In genomic region chr9:35521708-35522107, GRCh38 we compare ENCODE assay signal across 11 cellular contexts. TPM values are rescaled to one million over a fixed set of nuclear protein-coding genes. Genes with fewer than 3 reads are reported as not detected.
A peak's percentile ranks its signal among the peaks of the same experiment; 100 is the strongest.
DNase-seq lines count a peak whose midpoint lies in the region; ATAC-seq and TF ChIP-seq lines count a peak whose summit lies in the region.
"Had no signal": no experiment of that assay in that cellular context is flagged by ENCODE, and none has a peak within 500 bp of the region (broad histone marks: within the 10 kb centered on the region; RNA-seq: fewer than 3 reads in every experiment).

No MANE protein-coding gene starts in this region.

- no peaks in the 10 kb centered on the region for H4K20me1 ChIP-seq in GM23248 (ENCODE audit: insufficient read depth)

- peak overlapping the region in 1 of 7 donors; percentile 58 for H3K27ac Mint-ChIP-seq in CD14-positive monocyte
- H3K27ac Mint-ChIP-seq: activated naive CD4-positive, alpha-beta T cell treated with anti-CD3 and anti-CD28 coated beads, Interleukin-2, amount 10 ng/mL, durations not matched to agents 7 days and 5 days; CD8-positive, alpha-beta memory T cell had no signal

- peaks cover 80% of the 10 kb centered on the region for H3K79me2 ChIP-seq in GM23248 (ENCODE audit: insufficient read depth)

- no peaks in the 10 kb centered on the region for H3K27me3 ChIP-seq in GM23248 (replicated peaks; ENCODE audit: insufficient read depth)
- no peaks in the 10 kb centered on the region for H3K27me3 ChIP-seq in skeletal muscle tissue (ENCODE audit: control insufficient read depth in 3 of 3, insufficient read depth in 3 of 3, low read length in 3 of 3)

- no peaks in the 10 kb centered on the region for H3K9me2 ChIP-seq in GM23248 (ENCODE audit: insufficient read depth)

- H3F3A ChIP-seq in GM23248 (ENCODE audit: insufficient read depth), result peaks cover 80% of the 10 kb centered on the region

- peaks cover 0 to 6% of the 10 kb centered on the region in 2 donors for H3K36me3 Mint-ChIP-seq in CD14-positive monocyte
- H3K36me3 Mint-ChIP-seq: activated naive CD4-positive, alpha-beta T cell treated with anti-CD3 and anti-CD28 coated beads, Interleukin-2, amount 10 ng/mL, durations not matched to agents 7 days and 5 days; CD8-positive, alpha-beta memory T cell had no signal

- H3K4me3 ChIP-seq in GM23248 (no peak overlapping the region), cardiac fibroblast (replicated peaks in 1 of 2; ENCODE audit: low read depth in 2 of 2, low read length in 2 of 2) (no peak overlapping the region), skeletal muscle tissue (ENCODE audit: low read length in 3 of 3) (peak overlapping the region in 2 of 3 donors; percentile 30 to 54)

- H3K27me3 Mint-ChIP-seq in CD14-positive monocyte (ENCODE audit: low read depth in 3 of 3), result no peaks in the 10 kb centered on the region
- H3K27me3 Mint-ChIP-seq: activated naive CD4-positive, alpha-beta T cell treated with anti-CD3 and anti-CD28 coated beads, Interleukin-2, amount 10 ng/mL, durations not matched to agents 7 days and 5 days; CD8-positive, alpha-beta memory T cell had no signal

- TF ChIP-seq CTCF in cardiac fibroblast (IDR thresholded peaks at IDR 0.05; ENCODE audit: low read depth, low read length) (no peak), CD14-positive monocyte (IDR thresholded peaks at IDR 0.05) (no peak)

- peak overlapping the region; percentile 40 for H3K4me2 ChIP-seq in GM23248 (ENCODE audit: unreplicated experiment)

- in situ Hi-C loops in GM23248 (cut with MboI), result no loop called here

- no peaks in the 10 kb centered on the region for H3K36me3 ChIP-seq in GM23248 (ENCODE audit: low read depth)
- no peaks in the 10 kb centered on the region for H3K36me3 ChIP-seq in skeletal muscle tissue (ENCODE audit: control insufficient read depth in 3 of 3, insufficient read depth in 3 of 3, low read length in 3 of 3)

- H3K4me1 ChIP-seq in GM23248 (ENCODE audit: insufficient read depth), result peaks cover 89% of the 10 kb centered on the region
- peaks cover 66 to 72% (median 72%) of the 10 kb centered on the region in 3 donors for H3K4me1 ChIP-seq in skeletal muscle tissue (ENCODE audit: control insufficient read depth in 3 of 3, insufficient read depth in 3 of 3, low read length in 3 of 3)

- H3K4me3 Mint-ChIP-seq in CD14-positive monocyte, result no peak overlapping the region
- H3K4me3 Mint-ChIP-seq: activated naive CD4-positive, alpha-beta T cell treated with anti-CD3 and anti-CD28 coated beads, Interleukin-2, amount 10 ng/mL, durations not matched to agents 7 days and 5 days; CD8-positive, alpha-beta memory T cell had no signal

- H3K27ac ChIP-seq in GM23248, result peak overlapping the region; percentile 98
- peak overlapping the region; percentile 99 for H3K27ac ChIP-seq in skeletal muscle tissue (ENCODE audit: low read depth, low read length)

- peaks cover 56% of the 10 kb centered on the region for H3K4me1 Mint-ChIP-seq in CD14-positive monocyte
- H3K4me1 Mint-ChIP-seq: activated naive CD4-positive, alpha-beta T cell treated with anti-CD3 and anti-CD28 coated beads, Interleukin-2, amount 10 ng/mL, durations not matched to agents 7 days and 5 days; CD8-positive, alpha-beta memory T cell had no signal

- intact Hi-C loops in CD14-positive monocyte (cut with micrococcal nuclease), result no loop called here

- H3K9me3 Mint-ChIP-seq in CD14-positive monocyte, result no peaks in the 10 kb centered on the region
- H3K9me3 Mint-ChIP-seq: activated naive CD4-positive, alpha-beta T cell treated with anti-CD3 and anti-CD28 coated beads, Interleukin-2, amount 10 ng/mL, durations not matched to agents 7 days and 5 days; CD8-positive, alpha-beta memory T cell had no signal

- H3K9me3 ChIP-seq in GM23248 (ENCODE audit: low read depth), result no peaks in the 10 kb centered on the region
- H3K9me3 ChIP-seq in skeletal muscle tissue (ENCODE audit: control insufficient read depth in 3 of 3, low read length in 3 of 3), result no peaks in the 10 kb centered on the region

- DNase-seq in GM23248 (peak; percentile 78), cardiac fibroblast (ENCODE audit: low read depth in 2 of 2) (peak; percentile 40 to 81), hepatic stellate cell (ENCODE audit: low spot score) (peak; percentile 38), foreskin melanocyte (no peak), HPDE6-E6E7 (ENCODE audit: extremely low spot score) (no peak), CD14-positive monocyte (ENCODE audit: low spot score) (no peak)
- DNase-seq: activated naive CD4-positive, alpha-beta T cell treated with anti-CD3 and anti-CD28 coated beads, Interleukin-2, amount 10 ng/mL, durations not matched to agents 7 days and 5 days; CD8-positive, alpha-beta memory T cell; NCI-H69 had no signal

- H2AFZ ChIP-seq in GM23248, result no peak overlapping the region

- 51 to 53% methylated on average over 2 of the region's 2 CpGs for WGBS in GM23248 (ENCODE audit: low coverage in 1 of 2, low lambda C conversion rate in 2 of 2, missing lambda C conversion rate in 2 of 2), 2 experiments

- H3K9ac ChIP-seq in GM23248 (no peak overlapping the region), skeletal muscle tissue (ENCODE audit: low read depth in 1 of 3, low read length in 3 of 3) (peak overlapping the region; percentile 48 to 63 (median 58))

- no peak for ATAC-seq in GM18873 (IDR thresholded peaks at IDR 0.05; ENCODE audit: low FRiP score, unreplicated experiment)

RNA-seq across cellular contexts. Expression of gene RUSC2, which starts 31.8 kb away (rescaled TPM):
- total RNA-seq in GM23248 (2014; rRNA removed; shearing (Covaris generic)), result 74.0 and 78.4 TPM in 2 replicates
- 31.7 and 34.0 TPM in 2 replicates for polyA plus RNA-seq in GM23248 (2016; fragmentation: Nextera tagmentation; extraction: Ambion mirVana)
- total RNA-seq in skeletal muscle tissue, result 29.2 TPM
- polyA plus RNA-seq in CD14-positive monocyte, result 1 to 10 TPM; 2.2 to 3.7 TPM
- polyA plus RNA-seq: CD8-positive, alpha-beta memory T cell had no signal

Comparison
In these comparisons a context has a peak if more than half of its experiments do, and no peak if none do; other contexts are left out.
1. DNase-seq: peak in GM23248 (single experiment), cardiac fibroblast (2 of 2) and hepatic stellate cell (single experiment); none in foreskin melanocyte (single experiment), HPDE6-E6E7 (single experiment) and CD14-positive monocyte (single experiment).
2. H3K4me3 ChIP-seq: peak in skeletal muscle tissue (2 of 3); none in GM23248 (single experiment) and cardiac fibroblast (0 of 2).